In genomic region chr21:44450402-44450801, GRCh38 we compare ENCODE assay signal across 23 cellular contexts. TPM values are rescaled to one million over a fixed set of nuclear protein-coding genes. Genes with fewer than 3 reads are reported as not detected.
DNase-seq lines count a peak whose midpoint lies in the region; ATAC-seq, FAIRE-seq and TF ChIP-seq lines count a peak whose summit lies in the region.
"Had no signal": no experiment of that assay in that cellular context is flagged by ENCODE, and none has a peak within 500 bp of the region (broad histone marks: within the 10 kb centered on the region; RNA-seq: fewer than 3 reads in every experiment).

No MANE protein-coding gene starts in this region.

- ATAC-seq in HepG2, result no peak
- no peak for ATAC-seq in right lobe of liver
- no peak for ATAC-seq in GM12878
- peak; percentile 9 for ATAC-seq in stimulated activated effector memory CD8-positive, alpha-beta T cell treated with anti-CD3 and anti-CD28 coated beads, Interleukin-12 subunit alpha, Interleukin-12 subunit beta, amount 100 ng/mL, for 72 hours
- ATAC-seq in GM21367 (IDR thresholded peaks at IDR 0.05; ENCODE audit: unreplicated experiment), result no peak

- 63% methylated on average over 3 of the region's 14 CpGs for WGBS in HepG2 (ENCODE audit: low lambda C conversion rate)
- no CpG with 5 or more reads among the region's 14 CpGs for WGBS in right lobe of liver (ENCODE audit: insufficient coverage, low coverage, low lambda C conversion rate, missing lambda C conversion rate)
- WGBS in GM12878 (ENCODE audit: insufficient coverage, insufficient replicate concordance, low lambda C conversion rate, missing lambda C conversion rate), result 34% methylated on average over 14 of the region's 14 CpGs
- WGBS in SK-N-SH (ENCODE audit: low lambda C conversion rate), result 48% methylated on average over 4 of the region's 14 CpGs

- H2AFZ ChIP-seq in HepG2 (ENCODE audit: low read length), result no peak overlapping the region
- no peak overlapping the region for H2AFZ ChIP-seq in GM12878 (ENCODE audit: control insufficient read depth, low read depth, low read length)
- no peak overlapping the region for H2AFZ ChIP-seq in SK-N-SH (ENCODE audit: low read depth)
- H2AFZ ChIP-seq: GM23248 had no signal

- TF ChIP-seq CTCF in HepG2 (CRISPR knock-in tag; IDR thresholded peaks at IDR 0.05), result no peak
- TF ChIP-seq CTCF in right lobe of liver (IDR thresholded peaks at IDR 0.05), result no peak
- TF ChIP-seq CTCF in GM12878 (IDR thresholded peaks at IDR 0.05 in 2 of 3, conservative IDR thresholded peaks at IDR 0.05 in 1 of 3; ENCODE audit: control insufficient read depth in 2 of 3, extremely low read depth in 1 of 3, insufficient read depth in 1 of 3, low read depth in 3 of 3, low read length in 3 of 3), result no peak
- no peak for TF ChIP-seq CTCF in SK-N-SH (IDR thresholded peaks at IDR 0.05)

- FAIRE-seq in HepG2 (lab: Jason Lieb, UNC), result no peak
- no peak for FAIRE-seq in GM12878 (lab: Jason Lieb, UNC)
- FAIRE-seq: GM12891 had no signal

- H3K79me2 ChIP-seq in HepG2 (ENCODE audit: insufficient read depth, low read length) (no peaks in the 10 kb centered on the region), GM12878 (ENCODE audit: control insufficient read depth, insufficient read depth, low read length) (no peaks in the 10 kb centered on the region), SK-N-SH (ENCODE audit: insufficient read depth) (no peaks in the 10 kb centered on the region)

- BruUV-seq in HepG2 (replicated peaks; lab: Mats Ljungman, UMichigan), result no TSS peak
- no TSS peak for BruUV-seq in GM12878 (replicated peaks; lab: Mats Ljungman, UMichigan)

- H3K9me3 Mint-ChIP-seq in stimulated activated effector memory CD8-positive, alpha-beta T cell treated with anti-CD3 and anti-CD28 coated beads, Interleukin-12 subunit alpha, Interleukin-12 subunit beta, amount 100 ng/mL, for 72 hours, result peaks cover 7% of the 10 kb centered on the region

- H3K9me3 ChIP-seq in HepG2 (ENCODE audit: low read length), result no peaks in the 10 kb centered on the region
- H3K9me3 ChIP-seq in right lobe of liver, result no peaks in the 10 kb centered on the region
- no peaks in the 10 kb centered on the region; the same call in 2 of the 3 replicates for H3K9me3 ChIP-seq in GM12878 (replicated peaks; ENCODE audit: control insufficient read depth, insufficient read depth, low read length)
- H3K9me3 ChIP-seq in SK-N-SH, result 0 out of 2 replicates have a peak, but pooled peaks cover 3% of the 10 kb centered on the region
- H3K9me3 ChIP-seq: Peyer's patch had no signal

- H3K36me3 ChIP-seq in HepG2 (replicated peaks in 1 of 2; ENCODE audit: control insufficient read depth in 1 of 2, insufficient read depth in 2 of 2, low read length in 2 of 2) (no peaks in the 10 kb centered on the region), right lobe of liver (no peaks in the 10 kb centered on the region), GM12878 (ENCODE audit: control insufficient read depth in 2 of 2, insufficient read depth in 2 of 2, low read length in 1 of 2) (no peaks in the 10 kb centered on the region), SK-N-SH (replicated peaks in 1 of 2; ENCODE audit: control insufficient read depth in 1 of 2, insufficient read depth in 2 of 2, low read length in 1 of 2) (no peaks in the 10 kb centered on the region)
- H3K36me3 ChIP-seq: Peyer's patch, SJCRH30 had no signal

- no peak overlapping the region for H3K27ac Mint-ChIP-seq in stimulated activated effector memory CD8-positive, alpha-beta T cell treated with anti-CD3 and anti-CD28 coated beads, Interleukin-12 subunit alpha, Interleukin-12 subunit beta, amount 100 ng/mL, for 72 hours
- H3K27ac Mint-ChIP-seq: CD4-positive, alpha-beta T cell had no signal

- peaks cover 8% of the 10 kb centered on the region for H3K4me1 Mint-ChIP-seq in stimulated activated effector memory CD8-positive, alpha-beta T cell treated with anti-CD3 and anti-CD28 coated beads, Interleukin-12 subunit alpha, Interleukin-12 subunit beta, amount 100 ng/mL, for 72 hours

- H3K4me2 ChIP-seq in HepG2 (ENCODE audit: low read depth, low read length), result peak overlapping the region; percentile 79; the same call in 1 of the 2 replicates
- H3K4me2 ChIP-seq in GM12878 (ENCODE audit: control insufficient read depth, insufficient read depth), result no peak overlapping the region
- no peak overlapping the region for H3K4me2 ChIP-seq in SK-N-SH

- no peak overlapping the region for H3K27ac ChIP-seq in HepG2 (ENCODE audit: extremely low read length, insufficient read depth, low read length)
- no peak overlapping the region for H3K27ac ChIP-seq in right lobe of liver
- H3K27ac ChIP-seq in GM12878 (ENCODE audit: control insufficient read depth, insufficient read depth), result no peak overlapping the region
- H3K27ac ChIP-seq in SK-N-SH (ENCODE audit: low read depth in 2 of 2, low read length in 1 of 2), result peak overlapping the region in 1 of 2 experiments; percentile 92; a peak in 2 of 4 replicates
- H3K27ac ChIP-seq: GM23248, Peyer's patch, SJCRH30 had no signal

- H3K9ac ChIP-seq in HepG2 (ENCODE audit: insufficient read depth, low read depth, low read length) (no peak overlapping the region), GM12878 (ENCODE audit: control insufficient read depth, insufficient read depth, low read length) (no peak overlapping the region), SK-N-SH (no peak overlapping the region)
- H3K9ac ChIP-seq: GM23248 had no signal

- no peaks in the 10 kb centered on the region for H3K9me2 ChIP-seq in SK-N-SH

- H3K27me3 ChIP-seq in HepG2 (ENCODE audit: control insufficient read depth in 1 of 2, insufficient read depth in 2 of 2, low read length in 2 of 2) (no peaks in the 10 kb centered on the region; a peak in 2 of 5 replicates), right lobe of liver (no peaks in the 10 kb centered on the region), GM12878 (replicated peaks in 1 of 2; ENCODE audit: control insufficient read depth in 2 of 2, insufficient read depth in 2 of 2, low read length in 1 of 2) (no peaks in the 10 kb centered on the region; a peak in 1 of 4 replicates), SK-N-SH (ENCODE audit: insufficient read depth) (peaks cover 13% of the 10 kb centered on the region; the same call in 1 of the 2 replicates)
- H3K27me3 ChIP-seq: Peyer's patch had no signal

- H3K4me3 ChIP-seq in HepG2 (replicated peaks in 1 of 3; ENCODE audit: insufficient read depth in 1 of 3, low read depth in 2 of 3, low read length in 3 of 3) (no peak overlapping the region), right lobe of liver (no peak overlapping the region), GM12878 (no peak overlapping the region), SK-N-SH (ENCODE audit: low read depth in 2 of 2, low read length in 1 of 2) (no peak overlapping the region)
- H3K4me3 ChIP-seq: GM23248, Peyer's patch, SJCRH30 had no signal

- DNase-seq in HepG2 (ENCODE audit: low spot score) (no peak), right lobe of liver (no peak), GM12878 (ENCODE audit: low read depth, low spot score) (no peak), mesenteric fat pad (ENCODE audit: low spot score) (peak; percentile 80), NCI-H1436 treated with DMSO at 0.1 percent for 48 hours (lab: John Stamatoyannopoulos, UW) (no peak), SK-N-SH (no peak)
- no peak for DNase-seq in stimulated activated effector memory CD8-positive, alpha-beta T cell treated with anti-CD3 and anti-CD28 coated beads, Interleukin-12 subunit alpha, Interleukin-12 subunit beta, amount 100 ng/mL, for 72 hours (ENCODE audit: low spot score in 2 of 2)
- DNase-seq: DND-41, GM23248, HCEC 1CT, NCI-H1694 treated with DMSO at 0.1 percent for 48 hours, NCI-H2081 treated with DMSO at 0.1 percent for 48 hours, NCI-H2171 treated with DMSO at 0.1 percent for 48 hours, NCI-H446, NCI-H526, Peyer's patch had no signal

- in situ Hi-C loops in HepG2 (cut with HindIII; ENCODE audit: extremely low pct_ligation_motif_present, low pct_unique_long_range_greater_than_20kb), result no loop called here
- in situ Hi-C loops in GM12878 (cut with MboI), result loop anchor here (5.0 kb wide), 1 partner anchor 73 kb away; no protein-coding TSS in a partner anchor

- no peak for TF ChIP-seq POLR2A in HepG2 (IDR thresholded peaks at IDR 0.05; ENCODE audit: insufficient read depth in 1 of 2, low read depth in 2 of 2, low read length in 2 of 2)
- no peak for TF ChIP-seq POLR2A in right lobe of liver (IDR thresholded peaks at IDR 0.05)
- no peak for TF ChIP-seq POLR2A in GM12878 (IDR thresholded peaks at IDR 0.05; ENCODE audit: low read depth, low read length)

- SMC1A ChIA-PET in GM12878 (lab: Charles Lee; ENCODE audit: uncharacterized antibody, unreplicated experiment), result no interaction called here

- TF ChIP-seq EP300 in HepG2 (IDR thresholded peaks at IDR 0.05; ENCODE audit: low read depth in 2 of 2, low read length in 2 of 2) (no peak), HepG2 (CRISPR knock-in tag; IDR thresholded peaks at IDR 0.05; ENCODE audit: borderline replicate concordance) (no peak), GM12878 (IDR thresholded peaks at IDR 0.05; ENCODE audit: borderline replicate concordance in 1 of 2, control insufficient read depth in 1 of 2, low read depth in 2 of 2, low read length in 2 of 2) (no peak), SK-N-SH (IDR thresholded peaks at IDR 0.05; ENCODE audit: borderline replicate concordance in 1 of 2, low read depth in 1 of 2, low read length in 1 of 2) (no peak)

- CTCF ChIA-PET in HepG2 (lab: Yijun Ruan, JAX; ENCODE audit: low intra/inter-chr PET ratio, low total read pairs), result no interaction called here
- CTCF ChIA-PET in GM12878 (lab: Yijun Ruan, JAX), result no interaction called here
- CTCF ChIA-PET in SK-N-SH (lab: Yijun Ruan, JAX), result interaction anchor here (0.9 to 2.1 kb wide), 5 partner anchors 11 to 112 kb away, joined by 3 to 9 read pairs (median 5); no protein-coding TSS in a partner anchor

- intact Hi-C loops in HepG2 (cut with micrococcal nuclease; ENCODE audit: unreplicated experiment), result no loop called here
- intact Hi-C loops in right lobe of liver (cut with DNase I), result no loop called here
- intact Hi-C loops in GM12878 (cut with micrococcal nuclease; ENCODE audit: unreplicated experiment), result no loop called here

- H3K36me3 Mint-ChIP-seq in stimulated activated effector memory CD8-positive, alpha-beta T cell treated with anti-CD3 and anti-CD28 coated beads, Interleukin-12 subunit alpha, Interleukin-12 subunit beta, amount 100 ng/mL, for 72 hours, result no peaks in the 10 kb centered on the region

- no peak overlapping the region for H3K4me3 Mint-ChIP-seq in stimulated activated effector memory CD8-positive, alpha-beta T cell treated with anti-CD3 and anti-CD28 coated beads, Interleukin-12 subunit alpha, Interleukin-12 subunit beta, amount 100 ng/mL, for 72 hours
- H3K4me3 Mint-ChIP-seq: CD4-positive, alpha-beta T cell; IgD-negative memory B cell had no signal

- H3F3A ChIP-seq in SK-N-SH (replicated peaks; ENCODE audit: insufficient read depth), result peaks cover 16% of the 10 kb centered on the region

- peaks cover 34% of the 10 kb centered on the region for H3K4me1 ChIP-seq in HepG2 (ENCODE audit: insufficient read depth, low read length)
- H3K4me1 ChIP-seq in right lobe of liver, result no peaks in the 10 kb centered on the region
- H3K4me1 ChIP-seq in GM12878 (ENCODE audit: control insufficient read depth, insufficient read depth, low read length), result no peaks in the 10 kb centered on the region
- peaks cover 0 to 30% of the 10 kb centered on the region in 2 experiments; a peak in 1 of 4 replicates for H3K4me1 ChIP-seq in SK-N-SH (ENCODE audit: control insufficient read depth in 1 of 2, insufficient read depth in 2 of 2, low read depth in 1 of 2, low read length in 1 of 2)

- TF ChIP-seq RAD21 in HepG2 (CRISPR knock-in tag; IDR thresholded peaks at IDR 0.05), result no peak
- TF ChIP-seq RAD21 in GM12878 (IDR thresholded peaks at IDR 0.05; ENCODE audit: insufficient read depth, low read depth, low read length), result no peak
- no peak for TF ChIP-seq RAD21 in SK-N-SH (IDR thresholded peaks at IDR 0.05; ENCODE audit: low read length)

- H4K20me1 ChIP-seq in HepG2 (ENCODE audit: insufficient read depth, low read length) (no peaks in the 10 kb centered on the region), GM12878 (ENCODE audit: control insufficient read depth, insufficient read depth) (no peaks in the 10 kb centered on the region), SK-N-SH (ENCODE audit: insufficient read depth) (no peaks in the 10 kb centered on the region)

- RAD21 ChIA-PET in GM12878 (lab: Charles Lee; ENCODE audit: unreplicated experiment), result no interaction called here

- POLR2A ChIA-PET in HepG2 (lab: Yijun Ruan, JAX), result interaction anchor here (2.5 kb wide), 1 partner anchor 32 kb away, joined by 7 read pairs; no protein-coding TSS in a partner anchor
- POLR2A ChIA-PET in GM12878 (lab: Charles Lee), result no interaction called here
- POLR2A ChIA-PET in SK-N-SH (lab: Yijun Ruan, JAX), result interaction anchor here (1.1 to 1.9 kb wide), 2 partner anchors 12 to 112 kb away, joined by 4 to 7 read pairs; no protein-coding TSS in a partner anchor

RNA-seq across cellular contexts. Expression of gene LRRC3, which starts 4.9 kb away (rescaled TPM):
- total RNA-seq in HepG2 (2016; rRNA removed; fragmentation: Illumina TruSeq; extraction: Trizol) (3.9 and 4.8 TPM in 2 replicates), right lobe of liver (10 to 100 TPM in 5 of 6 experiments, 1 to 10 TPM in 1; 7.5 to 19.3 (median 13.9) TPM), GM12878 (2014; rRNA removed) (0.06 and 0.11 TPM in 2 replicates), GM12878 (2014; rRNA removed; fragmentation: Illumina TruSeq; extraction: Trizol) (0.04 and 0.05 TPM in 2 replicates), GM12878 (2021) (0.21 and 0.31 TPM in 2 replicates), mesenteric fat pad (3.8 TPM)
- 0.97 and 1.1 TPM in 2 replicates for total RNA-seq in HepG2 (2016; cell fraction: cytosol; rRNA removed; fragmentation: Illumina TruSeq; extraction: Trizol; ENCODE audit: low read depth)
- total RNA-seq in HepG2 (2016; cell fraction: insoluble cytoplasmic fraction; rRNA removed; fragmentation: Illumina TruSeq; extraction: Trizol), result 3.1 and 4.8 TPM in 2 replicates
- 3.5 and 4.4 TPM in 2 replicates for total RNA-seq in HepG2 (2016; cell fraction: membrane; rRNA removed; fragmentation: Illumina TruSeq; extraction: Trizol)
- total RNA-seq in HepG2 (2016; cell fraction: nucleus; rRNA removed; fragmentation: Illumina TruSeq; extraction: Trizol), result 5.2 and 5.7 TPM in 2 replicates
- polyA plus RNA-seq in HepG2 (2011; rRNA removed) (16.5 and 24.3 TPM in 2 replicates), GM12878 (2011; rRNA removed) (not detected in 2 replicates), GM12878 (2014; fragmentation: Illumina TruSeq; extraction: Trizol) (0.08 and 0.12 TPM in 2 replicates), GM12878 (2014; fragmentation: Nextera tagmentation; extraction: Ambion mirVana) (under 1 TPM; 0.02 to 0.03 TPM), GM12878 (2014; rRNA removed) (0.12 and 0.13 TPM in 2 replicates), GM12878 (2016; fragmentation: Nextera tagmentation; extraction: Ambion mirVana) (under 1 TPM; 0.09 to 0.15 TPM), SK-N-SH (2012; rRNA removed) (1.9 and 2.3 TPM in 2 replicates)
- 17.5 and 19.8 TPM in 2 replicates for polyA plus RNA-seq in HepG2 (2011; cell fraction: cytosol; rRNA removed)
- 25.9 and 31.8 TPM in 2 replicates for polyA plus RNA-seq in HepG2 (2011; cell fraction: nucleus; rRNA removed)
- polyA plus RNA-seq in HepG2 (2012), result 24.1 and 27.1 TPM in 2 replicates
- 0.99 and 1.3 TPM in 2 replicates for polyA plus RNA-seq in HepG2 (2016; cell fraction: cytosol; fragmentation: Illumina TruSeq; extraction: Trizol; ENCODE audit: low read depth)
- 4.4 and 5.5 TPM in 2 replicates for polyA plus RNA-seq in HepG2 (2016; cell fraction: insoluble cytoplasmic fraction; fragmentation: Illumina TruSeq; extraction: Trizol; ENCODE audit: low read depth)
- 2.9 and 3.4 TPM in 2 replicates for polyA plus RNA-seq in HepG2 (2016; cell fraction: membrane; fragmentation: Illumina TruSeq; extraction: Trizol; ENCODE audit: low read depth)
- 10.0 TPM in 2 replicates for polyA plus RNA-seq in HepG2 (2016; cell fraction: nucleus; fragmentation: Illumina TruSeq; extraction: Trizol; ENCODE audit: insufficient read depth, low read depth)
- polyA minus RNA-seq in HepG2 (2011; rRNA and poly(A)+ RNA removed; ENCODE audit: low replicate concordance), result 3.8 and 34.5 TPM in 2 replicates
- 16.0 and 20.9 TPM in 2 replicates for polyA minus RNA-seq in HepG2 (2011; cell fraction: cytosol; rRNA and poly(A)+ RNA removed)
- 10.4 and 13.4 TPM in 2 replicates for polyA minus RNA-seq in HepG2 (2011; cell fraction: nucleus; rRNA and poly(A)+ RNA removed)
- not detected in 2 replicates for total RNA-seq in GM12878 (2013; cell fraction: nucleolus; rRNA removed)
- polyA plus RNA-seq in GM12878 (2011; ENCODE audit: low read depth), result 0.12 TPM
- polyA plus RNA-seq in GM12878 (2011; cell fraction: cytosol; rRNA removed), result not detected in 2 replicates
- not detected in 2 replicates for polyA plus RNA-seq in GM12878 (2011; cell fraction: nucleus; rRNA removed)
- 0.35 and 0.37 TPM in 2 replicates for polyA plus RNA-seq in GM12878 (2012)
- not detected in 2 replicates for polyA minus RNA-seq in GM12878 (2011; rRNA and poly(A)+ RNA removed)
- polyA minus RNA-seq in GM12878 (2011; cell fraction: cytosol; rRNA and poly(A)+ RNA removed), result not detected in 2 replicates
- not detected in 2 replicates for polyA minus RNA-seq in GM12878 (2011; cell fraction: nucleus; rRNA and poly(A)+ RNA removed)
- 0.91 and 1.5 TPM in 2 replicates for polyA plus RNA-seq in SK-N-SH (2012; cell fraction: cytosol; rRNA removed)
- 1.5 and 1.9 TPM in 2 replicates for polyA plus RNA-seq in SK-N-SH (2012; cell fraction: nucleus; rRNA removed)
- total RNA-seq: M059J, OCI-LY7, SJCRH30 had no signal

Comparison
In these comparisons a context has a peak if more than half of its experiments do, and no peak if none do; other contexts are left out.
1. Of the 75 proteins assayed by ChIP-seq in both HepG2 and GM12878: peak only in HepG2: none; only in GM12878: BCL3 and PBX3; in both: none; in neither: 73.